ENCODE assay signal across 8 cellular contexts in genomic region chr9:88076286-88077070, GRCh38.
DNase-seq lines count a peak whose midpoint lies in the region; ATAC-seq and TF ChIP-seq lines count a peak whose summit lies in the region.

No MANE protein-coding gene starts in this region.

- peak; percentile 17 to 56 for DNase-seq in NCI-H524 (lab: John Stamatoyannopoulos, UW)
- no peak for DNase-seq in NCI-H524 treated with DMSO at 0.1 percent for 48 hours (lab: John Stamatoyannopoulos, UW)
- peak; percentile 63 for DNase-seq in NCI-H2227 (lab: John Stamatoyannopoulos, UW; ENCODE audit: unreplicated experiment)
- DNase-seq in activated T-cell treated with anti-CD3 and anti-CD28 coated beads, Interleukin-2, amount 50 U/mL, for 72 hours: peak; percentile 37 to 47
- peak; percentile 77 for DNase-seq in fibroblast of mammary gland (ENCODE audit: low read depth)
- peak; percentile 90 for DNase-seq in mucosa of gallbladder (ENCODE audit: low spot score)
- peak; percentile 3 to 50 for DNase-seq in stimulated activated effector memory CD8-positive, alpha-beta T cell treated with anti-CD3 and anti-CD28 coated beads, Interleukin-12 subunit alpha, Interleukin-12 subunit beta, amount 100 ng/mL, for 72 hours (ENCODE audit: low spot score in 2 of 2)

- peak; percentile 76 to 84 for ATAC-seq in activated T-cell treated with anti-CD3 and anti-CD28 coated beads, Interleukin-2, amount 50 U/mL, for 72 hours (replicated peaks in 1 of 2)
- peak; percentile 68 for ATAC-seq in stimulated activated effector memory CD8-positive, alpha-beta T cell treated with anti-CD3 and anti-CD28 coated beads, Interleukin-12 subunit alpha, Interleukin-12 subunit beta, amount 100 ng/mL, for 72 hours
- ATAC-seq in GM19467 (IDR thresholded peaks at IDR 0.05; ENCODE audit: unreplicated experiment): no peak

- H3K36me3 Mint-ChIP-seq in activated T-cell treated with anti-CD3 and anti-CD28 coated beads, Interleukin-2, amount 50 U/mL, for 72 hours (ENCODE audit: insufficient read depth in 2 of 2): no peaks in the 10 kb centered on the region
- no peaks in the 10 kb centered on the region for H3K36me3 Mint-ChIP-seq in stimulated activated effector memory CD8-positive, alpha-beta T cell treated with anti-CD3 and anti-CD28 coated beads, Interleukin-12 subunit alpha, Interleukin-12 subunit beta, amount 100 ng/mL, for 72 hours

- peaks cover 17% of the 10 kb centered on the region for H3K4me1 Mint-ChIP-seq in activated T-cell treated with anti-CD3 and anti-CD28 coated beads, Interleukin-2, amount 50 U/mL, for 72 hours (ENCODE audit: low read depth)
- peaks cover 17% of the 10 kb centered on the region for H3K4me1 Mint-ChIP-seq in stimulated activated effector memory CD8-positive, alpha-beta T cell treated with anti-CD3 and anti-CD28 coated beads, Interleukin-12 subunit alpha, Interleukin-12 subunit beta, amount 100 ng/mL, for 72 hours

- H3K4me3 Mint-ChIP-seq in activated T-cell treated with anti-CD3 and anti-CD28 coated beads, Interleukin-2, amount 50 U/mL, for 72 hours: peak overlapping the region; percentile 83 to 86
- peak overlapping the region; percentile 66 for H3K4me3 Mint-ChIP-seq in stimulated activated effector memory CD8-positive, alpha-beta T cell treated with anti-CD3 and anti-CD28 coated beads, Interleukin-12 subunit alpha, Interleukin-12 subunit beta, amount 100 ng/mL, for 72 hours

- peak overlapping the region; percentile 55 for H3K4me3 ChIP-seq in fibroblast of mammary gland (ENCODE audit: control insufficient read depth, low read depth, low read length)

- TF ChIP-seq CTCF in fibroblast of mammary gland (conservative IDR thresholded peaks at IDR 0.05; ENCODE audit: control insufficient read depth, insufficient read depth, low read depth, low read length): peak; percentile 0

- H3K9me3 Mint-ChIP-seq in activated T-cell treated with anti-CD3 and anti-CD28 coated beads, Interleukin-2, amount 50 U/mL, for 72 hours: no peaks in the 10 kb centered on the region
- H3K9me3 Mint-ChIP-seq in stimulated activated effector memory CD8-positive, alpha-beta T cell treated with anti-CD3 and anti-CD28 coated beads, Interleukin-12 subunit alpha, Interleukin-12 subunit beta, amount 100 ng/mL, for 72 hours: no peaks in the 10 kb centered on the region

- H3K27ac Mint-ChIP-seq in activated T-cell treated with anti-CD3 and anti-CD28 coated beads, Interleukin-2, amount 50 U/mL, for 72 hours: no peak overlapping the region
- peak overlapping the region; percentile 76 for H3K27ac Mint-ChIP-seq in stimulated activated effector memory CD8-positive, alpha-beta T cell treated with anti-CD3 and anti-CD28 coated beads, Interleukin-12 subunit alpha, Interleukin-12 subunit beta, amount 100 ng/mL, for 72 hours

- H3K27me3 Mint-ChIP-seq in activated T-cell treated with anti-CD3 and anti-CD28 coated beads, Interleukin-2, amount 50 U/mL, for 72 hours (ENCODE audit: low read depth): peaks cover 66% of the 10 kb centered on the region
